34 cellular contexts compared by ENCODE assay signal in genomic region chr5:116897291-116897690, GRCh38.
"Had no signal": no experiment of that assay in that cellular context is flagged by ENCODE, and none has a peak within 500 bp of the region (broad histone marks: within the 10 kb centered on the region; RNA-seq: fewer than 3 reads in every experiment).

No MANE protein-coding gene starts in this region.

- DNase-seq: Karpas-422, Kasumi-1, MG63, MM.1S, MV-4-11, NCI-H1048, NCI-H1092, NCI-H1092 treated with DMSO at 0.1 percent for 48 hours, NCI-H1105, NCI-H1105 treated with DMSO at 0.1 percent for 48 hours, NCI-H1417, NCI-H1417 treated with DMSO at 0.1 percent for 48 hours, NCI-H1436, NCI-H1436 treated with DMSO at 0.1 percent for 48 hours, NCI-H146, NCI-H1694, NCI-H1694 treated with DMSO at 0.1 percent for 48 hours, NCI-H187, NCI-H187 treated with DMSO at 0.1 percent for 48 hours, NCI-H1930, NCI-H2029, NCI-H2029 treated with DMSO at 0.1 percent for 48 hours, NCI-H2081, NCI-H2081 treated with DMSO at 0.1 percent for 48 hours, NCI-H2107, NCI-H2171, NCI-H2171 treated with DMSO at 0.1 percent for 48 hours, NCI-H2227 treated with DMSO at 0.1 percent for 48 hours, NCI-H226, NCI-H345, NCI-H446, NCI-H446 treated with DMSO at 0.1 percent for 48 hours, NCI-H510A, NCI-H510A treated with DMSO at 0.1 percent for 48 hours had no signal
